15 cellular contexts compared by ENCODE assay signal in the genomic region with DNA sequence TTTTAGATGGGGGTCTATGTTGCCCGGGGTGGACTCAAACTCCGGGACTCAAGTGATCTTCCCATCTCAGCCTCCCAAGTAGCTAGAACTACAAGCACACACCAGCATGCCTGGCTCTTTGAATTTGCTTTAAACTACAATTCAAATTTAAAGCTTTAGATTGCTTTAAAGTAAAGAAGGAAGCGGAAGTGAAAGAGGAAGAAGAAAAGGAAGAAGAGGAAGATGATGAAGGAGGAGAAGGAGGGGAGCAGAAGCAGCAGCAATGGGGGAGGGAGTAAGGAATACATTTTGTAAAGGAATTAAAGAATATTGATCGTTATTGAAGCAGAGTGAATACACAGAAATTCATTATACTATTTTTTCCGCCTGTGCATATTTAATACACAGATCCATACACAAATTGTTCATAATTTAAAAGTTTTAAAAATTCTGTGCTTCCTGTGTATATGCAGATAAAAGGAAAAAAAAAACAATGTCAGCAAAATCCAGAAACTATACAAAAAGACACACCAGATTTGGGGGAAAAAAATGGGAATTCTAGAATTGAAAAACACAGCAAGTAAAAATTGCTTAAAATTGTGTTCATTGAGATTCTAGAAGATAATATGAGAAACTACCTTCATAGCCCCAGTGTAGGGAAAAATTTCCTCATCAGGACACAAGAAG.
"Had no signal": no experiment of that assay in that cellular context is flagged by ENCODE, and none has a peak within 500 bp of the region (broad histone marks: within the 10 kb centered on the region; RNA-seq: fewer than 3 reads in every experiment).

No MANE protein-coding gene starts in this region.

- H3K27ac ChIP-seq: ascending aorta, esophagus muscularis mucosa, neutrophil, thyroid gland, VCaP had no signal

- ATAC-seq: activated CD8-positive, alpha-beta T cell treated with anti-CD3 and anti-CD28 coated beads, Interleukin-2, amount 10 ng/mL, durations not matched to agents 7 days and 5 days; activated naive CD8-positive, alpha-beta T cell treated with anti-CD3 and anti-CD28 coated beads, Interleukin-2, amount 50 U/mL, for 24 hours; left colon; naive thymus-derived CD4-positive, alpha-beta T cell; right cardiac atrium had no signal

- H3K36me3 ChIP-seq: ascending aorta, esophagus muscularis mucosa, neutrophil, thyroid gland had no signal

- H3K4me2 ChIP-seq: smooth muscle cell had no signal

- FAIRE-seq: endometrium, urothelium cell line had no signal

- H3K4me1 ChIP-seq: ascending aorta, esophagus muscularis mucosa, thyroid gland had no signal

- H3K4me3 ChIP-seq: ascending aorta, esophagus muscularis mucosa, smooth muscle cell, thyroid gland had no signal

- DNase-seq: activated CD8-positive, alpha-beta T cell treated with anti-CD3 and anti-CD28 coated beads, Interleukin-2, amount 10 ng/mL, durations not matched to agents 7 days and 5 days; activated naive CD4-positive, alpha-beta T cell; activated naive CD8-positive, alpha-beta T cell treated with anti-CD3 and anti-CD28 coated beads, Interleukin-2, amount 50 U/mL, for 24 hours; immature natural killer cell; left colon; naive thymus-derived CD4-positive, alpha-beta T cell; right cardiac atrium; thyroid gland had no signal

- H3K27me3 ChIP-seq: ascending aorta, esophagus muscularis mucosa, thyroid gland had no signal

- H3K9me3 ChIP-seq: ascending aorta, esophagus muscularis mucosa, neutrophil, thyroid gland had no signal
